23 cellular contexts compared by ENCODE assay signal in the genomic region with DNA sequence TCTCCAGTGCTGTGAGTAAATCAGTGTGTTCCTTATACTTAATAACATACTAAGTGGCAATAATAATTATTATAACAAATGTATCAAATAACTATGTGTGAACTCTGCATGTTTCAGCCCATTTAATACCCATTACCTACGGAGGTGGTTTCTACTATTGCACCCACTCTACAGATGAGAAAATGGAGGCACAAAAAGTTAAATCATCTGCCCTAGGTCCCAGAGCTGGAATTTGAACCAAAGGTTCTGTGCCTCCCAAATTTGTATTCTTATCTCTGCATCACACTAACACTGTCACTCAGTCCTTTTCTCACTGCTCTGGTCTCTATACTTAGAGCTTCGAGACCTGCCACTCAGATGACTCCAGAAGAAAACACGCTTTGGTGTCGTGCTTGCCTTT.
"Had no signal": no experiment of that assay in that cellular context is flagged by ENCODE, and none has a peak within 500 bp of the region (broad histone marks: within the 10 kb centered on the region; RNA-seq: fewer than 3 reads in every experiment).

No MANE protein-coding gene starts in this region.

- H3K27ac Mint-ChIP-seq: dendritic cell treated with granulocyte-macrophage colony-stimulating factor and Interleukin-4, amounts not matched to agents 40 ng/mL and 50 ng/mL, for 4 days; effector memory CD8-positive, alpha-beta T cell; mesothelial cell of epicardium had no signal

- H3K36me3 ChIP-seq: colonic mucosa, esophagus squamous epithelium, gastrocnemius medialis, heart right ventricle, left lung, lower lobe of right lung had no signal

- FAIRE-seq: endothelial cell of umbilical vein, islet of Langerhans, keratinocyte had no signal

- H3K4me3 Mint-ChIP-seq: dendritic cell treated with granulocyte-macrophage colony-stimulating factor and Interleukin-4, amounts not matched to agents 40 ng/mL and 50 ng/mL, for 4 days; effector memory CD8-positive, alpha-beta T cell; mesothelial cell of epicardium had no signal

- H3K9me3 ChIP-seq: colonic mucosa, esophagus squamous epithelium, gastrocnemius medialis, mucosa of descending colon had no signal

- DNase-seq: colonic mucosa; cortex of kidney; effector CD8-positive, alpha-beta T cell; effector memory CD8-positive, alpha-beta T cell; esophagus squamous epithelium; foreskin fibroblast; foreskin melanocyte; gastrocnemius medialis; glutamatergic neuron; head of caudate nucleus; heart right ventricle; hippocampal formation; left cardiac atrium; left lung; left ventricle myocardium superior; lower lobe of right lung; mesenchymal stem cell; mucosa of descending colon had no signal

- H3K4me1 ChIP-seq: colonic mucosa, gastrocnemius medialis, left lung, lower lobe of right lung had no signal

- ATAC-seq: effector memory CD8-positive, alpha-beta T cell; gastrocnemius medialis; heart right ventricle; left lung; left ventricle myocardium superior; lower lobe of right lung; mucosa of descending colon had no signal

- H3K27ac ChIP-seq: colonic mucosa, esophagus squamous epithelium, gastrocnemius medialis, heart right ventricle, left lung, lower lobe of right lung had no signal

- H3K4me3 ChIP-seq: colonic mucosa, esophagus squamous epithelium, gastrocnemius medialis, heart right ventricle, left lung, lower lobe of right lung, mucosa of descending colon had no signal

- H3K27me3 ChIP-seq: colonic mucosa, esophagus squamous epithelium, heart right ventricle, left lung had no signal
